11 cellular contexts compared by ENCODE assay signal in genomic region chr12:68462799-68463198, GRCh38.
DNase-seq lines count a peak whose midpoint lies in the region; ATAC-seq and TF ChIP-seq lines count a peak whose summit lies in the region.
"Had no signal": no experiment of that assay in that cellular context is flagged by ENCODE, and none has a peak within 500 bp of the region (broad histone marks: within the 10 kb centered on the region; RNA-seq: fewer than 3 reads in every experiment).

No MANE protein-coding gene starts in this region.

- H3K27ac ChIP-seq in CD4-positive, alpha-beta memory T cell (ENCODE audit: low read depth, low read length): peak overlapping the region; percentile 34
- no peak overlapping the region for H3K27ac ChIP-seq in SU-DHL-6 (ENCODE audit: low read depth, low read length)
- H3K27ac ChIP-seq in trophoblast cell (ENCODE audit: low read depth, low read length): no peak overlapping the region

- H3K14ac ChIP-seq in trophoblast cell (ENCODE audit: low read length): no peak overlapping the region

- H3K9ac ChIP-seq in SU-DHL-6 (ENCODE audit: low read length) (no peak overlapping the region), trophoblast cell (ENCODE audit: low read length) (no peak overlapping the region)

- H3K9me2 ChIP-seq in SU-DHL-6 (replicated peaks; ENCODE audit: insufficient read depth, low read length): no peaks in the 10 kb centered on the region

- H3K4me2 ChIP-seq in SU-DHL-6 (ENCODE audit: low read depth, low read length, poor library complexity, severe bottlenecking) (peak overlapping the region; percentile 33), trophoblast cell (ENCODE audit: low read length) (no peak overlapping the region)

- no peak for TF ChIP-seq CTCF in SU-DHL-6 (IDR thresholded peaks at IDR 0.05; ENCODE audit: insufficient read depth, low read length, poor library complexity, severe bottlenecking)
- TF ChIP-seq CTCF in GM13976 (IDR thresholded peaks at IDR 0.05; ENCODE audit: borderline replicate concordance, control extremely low read depth, extremely low read depth, insufficient read depth, missing control alignments): no peak

- no peaks in the 10 kb centered on the region for H3K36me3 ChIP-seq in CD4-positive, alpha-beta memory T cell (ENCODE audit: insufficient read depth, low read length)
- H3K36me3 ChIP-seq in SU-DHL-6 (ENCODE audit: low read length) (no peaks in the 10 kb centered on the region), trophoblast cell (ENCODE audit: control insufficient read depth in 1 of 2, insufficient read depth in 2 of 2, low read length in 2 of 2) (no peaks in the 10 kb centered on the region)

- H3K79me1 ChIP-seq in trophoblast cell (ENCODE audit: low read length): no peaks in the 10 kb centered on the region

- in situ Hi-C loops in GM13976 (cut with MboI; ENCODE audit: low sequenced_read_pairs, unreplicated experiment): no loop called here

- peak overlapping the region; percentile 30 to 42 for H3K4me3 ChIP-seq in CD4-positive, alpha-beta memory T cell (ENCODE audit: low read length in 2 of 2)
- no peak overlapping the region for H3K4me3 ChIP-seq in SU-DHL-6 (ENCODE audit: insufficient read depth, low read length, poor library complexity, severe bottlenecking)
- no peak overlapping the region for H3K4me3 ChIP-seq in trophoblast cell (ENCODE audit: low read depth, low read length)

- H3K18ac ChIP-seq in trophoblast cell (ENCODE audit: low read length): no peak overlapping the region

- no peaks in the 10 kb centered on the region for H3K27me3 ChIP-seq in CD4-positive, alpha-beta memory T cell (ENCODE audit: insufficient read depth, low read length)
- H3K27me3 ChIP-seq in SU-DHL-6 (ENCODE audit: low read length) (no peaks in the 10 kb centered on the region), trophoblast cell (ENCODE audit: insufficient read depth, low read length) (no peaks in the 10 kb centered on the region)

- no peaks in the 10 kb centered on the region for H4K20me1 ChIP-seq in SU-DHL-6 (ENCODE audit: low read depth, low read length)

- intact Hi-C loops in CD4-positive, alpha-beta memory T cell (cut with micrococcal nuclease): loop anchor here (5.0 kb wide), 1 partner anchor 150 kb away; the partner anchor contains the start of gene RAP1B

- peak in 3 of 5 donors; percentile 23 to 28 (median 23) for DNase-seq in CD4-positive, alpha-beta memory T cell
- DNase-seq in left lobe of liver (ENCODE audit: low spot score): no peak
- no peak for DNase-seq in GM13976 (ENCODE audit: low spot score)
- no peak for DNase-seq in trophoblast cell
- DNase-seq in CD1c-positive myeloid dendritic cell (ENCODE audit: extremely low spot score): no peak
- DNase-seq in GF-D8 (lab: John Stamatoyannopoulos, UW): no peak
- DNase-seq: activated CD8-positive, alpha-beta memory T cell treated with anti-CD3 and anti-CD28 coated beads for 24 hours; NCI-H1092; NCI-H510A treated with DMSO at 0.1 percent for 48 hours had no signal

- H2BK120ac ChIP-seq in trophoblast cell (ENCODE audit: insufficient read depth, low read length, poor library complexity): no peak overlapping the region

- CTCF ChIA-PET in CD4-positive, alpha-beta memory T cell (lab: Charles Lee; ENCODE audit: partially characterized antibody): interaction anchor here (0.7 to 1.3 kb wide), 4 partner anchors 11 to 331 kb away, joined by 3 to 4 read pairs (median 3); no protein-coding TSS in a partner anchor

- no peak overlapping the region for H3K23ac ChIP-seq in trophoblast cell (ENCODE audit: low read length)

- no peaks in the 10 kb centered on the region for H3F3A ChIP-seq in SU-DHL-6 (ENCODE audit: insufficient read depth)

- H3K4me3 Mint-ChIP-seq in CD4-positive, alpha-beta memory T cell: peak overlapping the region; percentile 81 to 93 (median 86)

- H3K9me3 ChIP-seq in CD4-positive, alpha-beta memory T cell (ENCODE audit: control insufficient read depth in 1 of 2, low read length in 2 of 2): no peaks in the 10 kb centered on the region
- H3K9me3 ChIP-seq in SU-DHL-6 (ENCODE audit: insufficient read depth, low read length) (no peaks in the 10 kb centered on the region), trophoblast cell (ENCODE audit: insufficient read depth, low read depth, low read length) (no peaks in the 10 kb centered on the region)

- H3K27me3 Mint-ChIP-seq in CD4-positive, alpha-beta memory T cell: no peaks in the 10 kb centered on the region

- ATAC-seq in HG02610 (IDR thresholded peaks at IDR 0.05; ENCODE audit: unreplicated experiment) (peak; percentile 79), left lobe of liver (peak; percentile 44)

- H3K36me3 Mint-ChIP-seq in CD4-positive, alpha-beta memory T cell: peaks cover 0 to 2% of the 10 kb centered on the region in 2 donors

- peak overlapping the region; percentile 70 to 95 (median 93) for H3K27ac Mint-ChIP-seq in CD4-positive, alpha-beta memory T cell

- H3K4me1 Mint-ChIP-seq in CD4-positive, alpha-beta memory T cell: peaks cover 10 to 28% (median 14%) of the 10 kb centered on the region in 4 donors

- no peak overlapping the region for H4K12ac ChIP-seq in trophoblast cell (ENCODE audit: low read depth, low read length)

- H3K9me3 Mint-ChIP-seq in CD4-positive, alpha-beta memory T cell: no peaks in the 10 kb centered on the region

- no peak overlapping the region for H2AFZ ChIP-seq in SU-DHL-6 (ENCODE audit: low read depth, low read length, severe bottlenecking)
- no peak overlapping the region for H2AFZ ChIP-seq in trophoblast cell (ENCODE audit: insufficient read depth, low read length, poor library complexity)

- no peak overlapping the region for H4K8ac ChIP-seq in trophoblast cell (ENCODE audit: low read depth, low read length)

- H2BK5ac ChIP-seq in trophoblast cell (ENCODE audit: low read depth, low read length, poor library complexity): no peak overlapping the region

- no CpG with 5 or more reads among the region's 4 CpGs for WGBS in trophoblast cell (ENCODE audit: extremely low coverage, insufficient coverage, insufficient read length)

- POLR2A ChIA-PET in CD4-positive, alpha-beta memory T cell (lab: Charles Lee; ENCODE audit: partially characterized antibody): interaction anchor here (0.6 to 1.8 kb wide), 11 partner anchors 8 to 150 kb away, joined by 3 to 8 read pairs (median 4); partner anchors contain the start of gene RAP1B

- H2AK5ac ChIP-seq in trophoblast cell (ENCODE audit: low read length): no peak overlapping the region

- no peak overlapping the region for H2BK12ac ChIP-seq in trophoblast cell (ENCODE audit: low read length)

- H4K91ac ChIP-seq in trophoblast cell (ENCODE audit: low read depth, low read length): no peak overlapping the region

- no peak overlapping the region for H3K4ac ChIP-seq in trophoblast cell (ENCODE audit: low read depth, low read length)

- no peaks in the 10 kb centered on the region for H3K79me2 ChIP-seq in SU-DHL-6 (ENCODE audit: insufficient read depth, low read length)
- H3K79me2 ChIP-seq in trophoblast cell (ENCODE audit: control insufficient read depth, insufficient read depth, low read length, poor library complexity): no peaks in the 10 kb centered on the region

- peaks cover 9% of the 10 kb centered on the region for H3K4me1 ChIP-seq in CD4-positive, alpha-beta memory T cell (ENCODE audit: insufficient read depth, low read length)
- H3K4me1 ChIP-seq in trophoblast cell (ENCODE audit: control insufficient read depth in 1 of 2, insufficient read depth in 2 of 2, low read length in 2 of 2): peaks cover 0 to 1% of the 10 kb centered on the region in 2 experiments

Comparison
In these comparisons a context has a peak if more than half of its experiments do, and no peak if none do; other contexts are left out.
1. DNase-seq: peak in CD4-positive, alpha-beta memory T cell (3 of 5); none in left lobe of liver (single experiment), GM13976 (single experiment), trophoblast cell (0 of 2), CD1c-positive myeloid dendritic cell (single experiment) and GF-D8 (single experiment).
2. H3K4me3 ChIP-seq: peak in CD4-positive, alpha-beta memory T cell (2 of 2); none in SU-DHL-6 (single experiment) and trophoblast cell (single experiment).